ENCODE assay signal across 2 cellular contexts in the genomic region with DNA sequence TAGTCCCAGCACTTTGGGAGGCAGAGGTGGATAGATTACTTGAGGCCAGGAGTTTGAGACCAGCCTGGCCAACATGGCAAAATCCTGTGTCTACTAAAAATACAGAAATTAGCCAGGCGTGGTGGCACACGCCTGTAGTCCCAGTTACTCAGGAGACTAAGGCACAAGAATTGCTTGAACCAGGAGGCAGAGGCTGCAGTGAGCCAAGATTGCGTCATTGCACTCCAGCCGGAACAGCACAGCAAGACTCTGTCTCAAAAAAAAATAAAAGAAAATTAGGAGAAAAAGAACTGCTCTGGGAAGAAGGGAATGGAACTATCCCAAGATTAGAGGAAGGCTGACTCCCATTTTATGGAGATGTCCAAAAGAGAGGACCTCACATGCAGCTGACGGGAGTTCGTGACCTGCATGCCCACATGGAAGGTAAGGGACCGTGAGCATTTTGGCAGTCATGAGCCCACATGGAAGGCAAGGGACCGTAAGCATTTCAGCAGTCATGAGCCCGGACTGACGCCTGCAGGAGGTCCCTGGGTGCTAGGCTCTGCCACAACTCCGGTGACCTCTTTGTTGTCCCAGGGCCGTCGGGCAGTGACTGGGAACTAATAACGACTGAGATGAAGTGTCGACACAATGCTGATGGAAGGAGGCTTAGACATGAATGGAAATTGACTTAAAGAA.
A peak's percentile ranks its signal among the peaks of the same experiment; 100 is the strongest.
TF ChIP-seq lines count a peak whose summit lies in the region.

No MANE protein-coding gene starts in this region.

TF ChIP-seq in HEK293T, 16 proteins besides CTCF, POLR2A, EP300 and RAD21:
- TF ChIP-seq, protein P1, sequence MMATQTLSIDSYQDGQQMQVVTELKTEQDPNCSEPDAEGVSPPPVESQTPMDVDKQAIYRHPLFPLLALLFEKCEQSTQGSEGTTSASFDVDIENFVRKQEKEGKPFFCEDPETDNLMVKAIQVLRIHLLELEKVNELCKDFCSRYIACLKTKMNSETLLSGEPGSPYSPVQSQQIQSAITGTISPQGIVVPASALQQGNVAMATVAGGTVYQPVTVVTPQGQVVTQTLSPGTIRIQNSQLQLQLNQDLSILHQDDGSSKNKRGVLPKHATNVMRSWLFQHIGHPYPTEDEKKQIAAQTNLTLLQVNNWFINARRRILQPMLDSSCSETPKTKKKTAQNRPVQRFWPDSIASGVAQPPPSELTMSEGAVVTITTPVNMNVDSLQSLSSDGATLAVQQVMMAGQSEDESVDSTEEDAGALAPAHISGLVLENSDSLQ (IDR thresholded peaks at IDR 0.05) = no peak
- no peak for TF ChIP-seq NFRKB (IDR thresholded peaks at IDR 0.05)
- TF ChIP-seq ZNF384 (IDR thresholded peaks at IDR 0.05) = no peak
- TF ChIP-seq FOXK2 (IDR thresholded peaks at IDR 0.05) = no peak
- TF ChIP-seq BHLHE40 (IDR thresholded peaks at IDR 0.05; ENCODE audit: borderline replicate concordance) = no peak
- TF ChIP-seq HDGF (IDR thresholded peaks at IDR 0.05; ENCODE audit: borderline replicate concordance) = no peak
- no peak; the same call in 1 of the 2 replicates for TF ChIP-seq L3MBTL2 (conservative IDR thresholded peaks at IDR 0.05)
- no peak for TF ChIP-seq SUZ12 (IDR thresholded peaks at IDR 0.05)
- TF ChIP-seq ELF4 (IDR thresholded peaks at IDR 0.05) = no peak
- TF ChIP-seq FOXA1 (IDR thresholded peaks at IDR 0.05) = no peak
- no peak for TF ChIP-seq LEF1 (IDR thresholded peaks at IDR 0.05; ENCODE audit: borderline replicate concordance)
- TF ChIP-seq SP1 (IDR thresholded peaks at IDR 0.05) = no peak
- TF ChIP-seq CTBP1 (IDR thresholded peaks at IDR 0.05; ENCODE audit: borderline replicate concordance) = no peak
TF ChIP-seq in HEK293T: peak in this region for 0.

TF ChIP-seq in H1, 55 proteins besides CTCF, POLR2A, EP300 and RAD21:
- TF ChIP-seq EZH2 (IDR thresholded peaks at IDR 0.05; ENCODE audit: low read depth, low read length, severe bottlenecking) (no peak), RFX5 (IDR thresholded peaks at IDR 0.05; ENCODE audit: borderline replicate concordance, low read depth, low read length) (no peak), RNF2 (IDR thresholded peaks at IDR 0.05; ENCODE audit: borderline replicate concordance, low read depth, low read length, missing control alignments, poor library complexity, severe bottlenecking) (no peak), RXRA (IDR thresholded peaks at IDR 0.05; ENCODE audit: insufficient read depth, low read depth, low read length) (no peak), HDAC2 (IDR thresholded peaks at IDR 0.05; ENCODE audit: borderline replicate concordance in 1 of 2, low read depth in 2 of 2, low read length in 2 of 2) (no peak)
- TF ChIP-seq, protein P2, sequence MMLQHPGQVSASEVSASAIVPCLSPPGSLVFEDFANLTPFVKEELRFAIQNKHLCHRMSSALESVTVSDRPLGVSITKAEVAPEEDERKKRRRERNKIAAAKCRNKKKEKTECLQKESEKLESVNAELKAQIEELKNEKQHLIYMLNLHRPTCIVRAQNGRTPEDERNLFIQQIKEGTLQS (IDR thresholded peaks at IDR 0.05; ENCODE audit: insufficient read depth, low read depth, low read length) = no peak
- TF ChIP-seq, protein P3, sequence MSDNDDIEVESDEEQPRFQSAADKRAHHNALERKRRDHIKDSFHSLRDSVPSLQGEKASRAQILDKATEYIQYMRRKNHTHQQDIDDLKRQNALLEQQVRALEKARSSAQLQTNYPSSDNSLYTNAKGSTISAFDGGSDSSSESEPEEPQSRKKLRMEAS (IDR thresholded peaks at IDR 0.05) = peak; percentile 79
- TF ChIP-seq, protein P4, sequence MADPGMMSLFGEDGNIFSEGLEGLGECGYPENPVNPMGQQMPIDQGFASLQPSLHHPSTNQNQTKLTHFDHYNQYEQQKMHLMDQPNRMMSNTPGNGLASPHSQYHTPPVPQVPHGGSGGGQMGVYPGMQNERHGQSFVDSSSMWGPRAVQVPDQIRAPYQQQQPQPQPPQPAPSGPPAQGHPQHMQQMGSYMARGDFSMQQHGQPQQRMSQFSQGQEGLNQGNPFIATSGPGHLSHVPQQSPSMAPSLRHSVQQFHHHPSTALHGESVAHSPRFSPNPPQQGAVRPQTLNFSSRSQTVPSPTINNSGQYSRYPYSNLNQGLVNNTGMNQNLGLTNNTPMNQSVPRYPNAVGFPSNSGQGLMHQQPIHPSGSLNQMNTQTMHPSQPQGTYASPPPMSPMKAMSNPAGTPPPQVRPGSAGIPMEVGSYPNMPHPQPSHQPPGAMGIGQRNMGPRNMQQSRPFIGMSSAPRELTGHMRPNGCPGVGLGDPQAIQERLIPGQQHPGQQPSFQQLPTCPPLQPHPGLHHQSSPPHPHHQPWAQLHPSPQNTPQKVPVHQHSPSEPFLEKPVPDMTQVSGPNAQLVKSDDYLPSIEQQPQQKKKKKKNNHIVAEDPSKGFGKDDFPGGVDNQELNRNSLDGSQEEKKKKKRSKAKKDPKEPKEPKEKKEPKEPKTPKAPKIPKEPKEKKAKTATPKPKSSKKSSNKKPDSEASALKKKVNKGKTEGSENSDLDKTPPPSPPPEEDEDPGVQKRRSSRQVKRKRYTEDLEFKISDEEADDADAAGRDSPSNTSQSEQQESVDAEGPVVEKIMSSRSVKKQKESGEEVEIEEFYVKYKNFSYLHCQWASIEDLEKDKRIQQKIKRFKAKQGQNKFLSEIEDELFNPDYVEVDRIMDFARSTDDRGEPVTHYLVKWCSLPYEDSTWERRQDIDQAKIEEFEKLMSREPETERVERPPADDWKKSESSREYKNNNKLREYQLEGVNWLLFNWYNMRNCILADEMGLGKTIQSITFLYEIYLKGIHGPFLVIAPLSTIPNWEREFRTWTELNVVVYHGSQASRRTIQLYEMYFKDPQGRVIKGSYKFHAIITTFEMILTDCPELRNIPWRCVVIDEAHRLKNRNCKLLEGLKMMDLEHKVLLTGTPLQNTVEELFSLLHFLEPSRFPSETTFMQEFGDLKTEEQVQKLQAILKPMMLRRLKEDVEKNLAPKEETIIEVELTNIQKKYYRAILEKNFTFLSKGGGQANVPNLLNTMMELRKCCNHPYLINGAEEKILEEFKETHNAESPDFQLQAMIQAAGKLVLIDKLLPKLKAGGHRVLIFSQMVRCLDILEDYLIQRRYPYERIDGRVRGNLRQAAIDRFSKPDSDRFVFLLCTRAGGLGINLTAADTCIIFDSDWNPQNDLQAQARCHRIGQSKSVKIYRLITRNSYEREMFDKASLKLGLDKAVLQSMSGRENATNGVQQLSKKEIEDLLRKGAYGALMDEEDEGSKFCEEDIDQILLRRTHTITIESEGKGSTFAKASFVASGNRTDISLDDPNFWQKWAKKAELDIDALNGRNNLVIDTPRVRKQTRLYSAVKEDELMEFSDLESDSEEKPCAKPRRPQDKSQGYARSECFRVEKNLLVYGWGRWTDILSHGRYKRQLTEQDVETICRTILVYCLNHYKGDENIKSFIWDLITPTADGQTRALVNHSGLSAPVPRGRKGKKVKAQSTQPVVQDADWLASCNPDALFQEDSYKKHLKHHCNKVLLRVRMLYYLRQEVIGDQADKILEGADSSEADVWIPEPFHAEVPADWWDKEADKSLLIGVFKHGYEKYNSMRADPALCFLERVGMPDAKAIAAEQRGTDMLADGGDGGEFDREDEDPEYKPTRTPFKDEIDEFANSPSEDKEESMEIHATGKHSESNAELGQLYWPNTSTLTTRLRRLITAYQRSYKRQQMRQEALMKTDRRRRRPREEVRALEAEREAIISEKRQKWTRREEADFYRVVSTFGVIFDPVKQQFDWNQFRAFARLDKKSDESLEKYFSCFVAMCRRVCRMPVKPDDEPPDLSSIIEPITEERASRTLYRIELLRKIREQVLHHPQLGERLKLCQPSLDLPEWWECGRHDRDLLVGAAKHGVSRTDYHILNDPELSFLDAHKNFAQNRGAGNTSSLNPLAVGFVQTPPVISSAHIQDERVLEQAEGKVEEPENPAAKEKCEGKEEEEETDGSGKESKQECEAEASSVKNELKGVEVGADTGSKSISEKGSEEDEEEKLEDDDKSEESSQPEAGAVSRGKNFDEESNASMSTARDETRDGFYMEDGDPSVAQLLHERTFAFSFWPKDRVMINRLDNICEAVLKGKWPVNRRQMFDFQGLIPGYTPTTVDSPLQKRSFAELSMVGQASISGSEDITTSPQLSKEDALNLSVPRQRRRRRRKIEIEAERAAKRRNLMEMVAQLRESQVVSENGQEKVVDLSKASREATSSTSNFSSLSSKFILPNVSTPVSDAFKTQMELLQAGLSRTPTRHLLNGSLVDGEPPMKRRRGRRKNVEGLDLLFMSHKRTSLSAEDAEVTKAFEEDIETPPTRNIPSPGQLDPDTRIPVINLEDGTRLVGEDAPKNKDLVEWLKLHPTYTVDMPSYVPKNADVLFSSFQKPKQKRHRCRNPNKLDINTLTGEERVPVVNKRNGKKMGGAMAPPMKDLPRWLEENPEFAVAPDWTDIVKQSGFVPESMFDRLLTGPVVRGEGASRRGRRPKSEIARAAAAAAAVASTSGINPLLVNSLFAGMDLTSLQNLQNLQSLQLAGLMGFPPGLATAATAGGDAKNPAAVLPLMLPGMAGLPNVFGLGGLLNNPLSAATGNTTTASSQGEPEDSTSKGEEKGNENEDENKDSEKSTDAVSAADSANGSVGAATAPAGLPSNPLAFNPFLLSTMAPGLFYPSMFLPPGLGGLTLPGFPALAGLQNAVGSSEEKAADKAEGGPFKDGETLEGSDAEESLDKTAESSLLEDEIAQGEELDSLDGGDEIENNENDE (IDR thresholded peaks at IDR 0.05; ENCODE audit: insufficient replicate concordance, low read length) = no peak
TF ChIP-seq in H1: peak in this region for 1.
